ENCODE assay signal across 1 cellular context in the genomic region with DNA sequence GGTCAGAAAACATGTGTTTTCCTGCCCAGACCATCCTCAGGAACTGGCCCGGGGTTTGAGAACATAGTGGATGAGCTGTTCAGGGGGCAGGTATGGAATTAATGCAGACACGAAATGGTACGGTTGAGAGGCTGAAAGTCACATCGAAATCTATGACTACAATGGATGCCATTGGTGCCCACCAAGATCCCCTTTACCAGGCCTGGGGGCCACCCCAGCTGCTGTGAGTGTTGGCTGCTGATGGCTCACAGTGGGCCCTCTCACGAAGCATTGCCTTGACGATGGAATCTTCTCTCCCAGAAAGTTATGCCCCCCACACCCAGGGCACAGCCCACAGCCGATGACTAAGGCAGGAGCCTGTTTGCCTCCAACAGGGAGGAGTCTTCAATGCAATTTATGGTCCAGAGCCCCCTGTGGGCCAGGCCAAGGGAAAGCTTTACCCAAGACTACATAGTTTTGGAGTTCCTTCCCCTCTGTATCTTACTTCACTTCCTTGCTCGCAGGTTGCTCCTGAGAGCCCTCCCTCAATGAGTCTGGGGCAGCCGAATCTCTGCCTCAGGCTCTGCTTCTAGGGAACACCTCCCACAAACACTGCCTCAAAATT.
TF ChIP-seq lines count a peak whose summit lies in the region.

No MANE protein-coding gene starts in this region.

TF ChIP-seq in HepG2, 621 proteins besides CTCF, POLR2A, EP300 and RAD21:
- no peak for TF ChIP-seq KIAA2018 (CRISPR knock-in tag; IDR thresholded peaks at IDR 0.05; ENCODE audit: borderline replicate concordance)
- no peak for TF ChIP-seq ZNF343 (CRISPR knock-in tag; IDR thresholded peaks at IDR 0.05)
- no peak for TF ChIP-seq ZNF44 (CRISPR knock-in tag; IDR thresholded peaks at IDR 0.05)
- no peak for TF ChIP-seq ZNF724P (CRISPR knock-in tag; IDR thresholded peaks at IDR 0.05; ENCODE audit: borderline replicate concordance)
- no peak for TF ChIP-seq JUNB (CRISPR knock-in tag; IDR thresholded peaks at IDR 0.05; ENCODE audit: borderline replicate concordance)
- TF ChIP-seq, protein P1, sequence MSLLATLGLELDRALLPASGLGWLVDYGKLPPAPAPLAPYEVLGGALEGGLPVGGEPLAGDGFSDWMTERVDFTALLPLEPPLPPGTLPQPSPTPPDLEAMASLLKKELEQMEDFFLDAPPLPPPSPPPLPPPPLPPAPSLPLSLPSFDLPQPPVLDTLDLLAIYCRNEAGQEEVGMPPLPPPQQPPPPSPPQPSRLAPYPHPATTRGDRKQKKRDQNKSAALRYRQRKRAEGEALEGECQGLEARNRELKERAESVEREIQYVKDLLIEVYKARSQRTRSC (CRISPR knock-in tag; IDR thresholded peaks at IDR 0.05; ENCODE audit: low read depth) = no peak
- TF ChIP-seq NFYB (CRISPR knock-in tag; IDR thresholded peaks at IDR 0.05) = no peak
- no peak for TF ChIP-seq ZFP90 (CRISPR knock-in tag; IDR thresholded peaks at IDR 0.05; ENCODE audit: borderline replicate concordance)
- no peak for TF ChIP-seq CEBPB (IDR thresholded peaks at IDR 0.05; ENCODE audit: borderline replicate concordance, low read depth, low read length)
- TF ChIP-seq ZMAT3 (CRISPR knock-in tag; conservative IDR thresholded peaks at IDR 0.05) = no peak
- TF ChIP-seq MAFK (conservative IDR thresholded peaks at IDR 0.05 in 1 of 2, IDR thresholded peaks at IDR 0.05 in 1 of 2; ENCODE audit: low read length in 2 of 2) = no peak
- no peak for TF ChIP-seq ZNF441 (CRISPR knock-in tag; IDR thresholded peaks at IDR 0.05; ENCODE audit: borderline replicate concordance)
- TF ChIP-seq ZNF530 (CRISPR knock-in tag; IDR thresholded peaks at IDR 0.05; ENCODE audit: low read depth) = no peak
- no peak for TF ChIP-seq DDIT3 (CRISPR knock-in tag; IDR thresholded peaks at IDR 0.05)
